In genomic region chr5:96483878-96484277, GRCh38 we compare ENCODE assay signal across 1 cellular context.
TF ChIP-seq lines count a peak whose summit lies in the region.

No MANE protein-coding gene starts in this region.

TF ChIP-seq in GM23338, 12 proteins besides CTCF, POLR2A, EP300 and RAD21 (continued from another document):
- TF ChIP-seq REST (IDR thresholded peaks at IDR 0.05; ENCODE audit: unreplicated experiment), result peak; percentile 89
